ENCODE assay signal across 1 cellular context in the genomic region with DNA sequence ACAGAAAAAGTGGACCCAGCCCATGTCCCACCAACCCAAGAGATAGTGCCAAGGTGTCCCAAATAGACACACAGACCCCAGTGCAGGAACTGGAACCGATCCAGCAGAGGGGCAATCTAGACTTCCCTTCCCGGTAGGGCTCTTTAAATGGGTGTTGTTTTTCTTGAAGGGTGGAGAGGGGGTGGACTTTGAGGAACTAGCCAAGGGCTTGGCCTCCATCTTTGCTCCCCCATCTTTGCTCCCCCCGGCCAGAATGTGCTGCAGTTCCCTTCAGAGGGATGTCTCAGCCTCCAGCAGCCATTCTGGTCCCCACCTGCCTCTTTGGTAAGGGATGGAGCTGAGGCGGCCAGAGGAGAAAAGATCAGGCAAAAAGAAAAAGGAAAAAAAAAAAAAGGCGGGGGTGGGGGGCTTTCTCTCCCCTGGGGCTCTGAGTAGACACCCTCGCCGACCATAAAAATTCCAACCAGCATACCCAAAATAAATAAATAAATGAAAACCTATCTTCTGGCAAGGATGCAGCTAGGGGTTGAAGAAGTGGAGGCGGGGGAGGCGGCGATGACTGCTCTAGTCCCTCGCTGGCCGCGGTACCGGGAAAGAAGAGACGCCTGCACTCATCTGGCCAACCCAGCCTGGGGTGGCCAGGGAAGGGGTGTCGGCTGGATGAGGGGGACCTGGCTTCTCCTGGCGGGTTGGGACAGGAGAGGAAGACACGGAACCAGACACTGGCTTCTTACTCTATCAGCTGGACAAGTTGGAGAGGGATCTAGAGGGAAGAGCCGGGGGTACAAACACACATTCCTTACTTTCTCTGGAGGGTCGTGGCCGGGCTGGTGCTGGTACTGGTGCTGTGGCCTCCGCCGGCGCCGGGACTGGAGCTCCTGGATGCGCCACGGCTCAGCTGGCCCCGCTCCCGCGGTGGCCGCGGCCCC.
TF ChIP-seq lines count a peak whose summit lies in the region.

No MANE protein-coding gene starts in this region.

TF ChIP-seq in IMR-90, 13 proteins besides CTCF, POLR2A, EP300 and RAD21 (continued from another document):
- TF ChIP-seq USF2 (IDR thresholded peaks at IDR 0.05; ENCODE audit: low read depth, low read length) (no peak), MXI1 (IDR thresholded peaks at IDR 0.05; ENCODE audit: borderline replicate concordance, low read depth, low read length) (no peak), RFX5 (IDR thresholded peaks at IDR 0.05; ENCODE audit: low read depth, low read length) (no peak), NFE2L2 (IDR thresholded peaks at IDR 0.05; ENCODE audit: low read depth, low read length) (no peak)
